In the genomic region with DNA sequence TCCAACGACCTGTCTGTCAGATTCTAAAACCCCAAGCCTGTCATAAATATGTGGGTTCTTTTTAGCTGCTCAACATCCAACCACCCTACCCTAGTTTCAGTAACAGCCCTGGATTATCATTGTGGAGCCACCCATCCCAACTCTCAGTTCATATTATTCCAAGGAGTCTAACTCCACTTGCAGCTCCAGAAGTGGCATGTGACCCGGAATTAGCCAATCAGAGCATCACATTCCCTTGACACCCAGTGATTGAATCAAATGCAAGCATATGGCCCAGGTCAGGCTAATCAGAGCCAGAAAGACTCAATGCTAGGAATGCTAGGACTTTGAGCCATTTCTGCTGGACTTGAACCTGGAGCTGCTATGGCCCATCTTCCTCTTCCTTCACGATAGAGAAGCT, we compare ENCODE assay signal across 24 cellular contexts.
"Had no signal": no experiment of that assay in that cellular context is flagged by ENCODE, and none has a peak within 500 bp of the region (broad histone marks: within the 10 kb centered on the region; RNA-seq: fewer than 3 reads in every experiment).

No MANE protein-coding gene starts in this region.

- FAIRE-seq: pancreas had no signal

- DNase-seq: activated CD4-positive, alpha-beta memory T cell treated with anti-CD3 and anti-CD28 coated beads, Interleukin-2, amount 10 ng/mL, durations not matched to agents 7 days and 5 days; activated CD4-positive, alpha-beta T cell treated with anti-CD3 and anti-CD28 coated beads, Interleukin-2, amount 10 ng/mL, durations not matched to agents 24 days and 14 days; activated CD8-positive, alpha-beta memory T cell treated with anti-CD3 and anti-CD28 coated beads, Interleukin-2, amount 10 ng/mL, durations not matched to agents 7 days and 5 days; activated gamma-delta T cell; activated naive CD4-positive, alpha-beta T cell treated with anti-CD3 and anti-CD28 coated beads, Interleukin-2, amount 50 U/mL, for 16 hours; activated naive CD8-positive, alpha-beta T cell treated with anti-CD3 and anti-CD28 coated beads, Interleukin-2, amount 50 U/mL, for 24 hours; activated T-cell treated with anti-CD3 and anti-CD28 coated beads for 4 hours; body of pancreas; effector CD4-positive, alpha-beta T cell; erythroblast; foreskin keratinocyte; left ventricle myocardium inferior; pancreas; psoas muscle; spleen; stimulated activated CD4-positive, alpha-beta T cell treated with anti-CD3 and anti-CD28 coated beads, Interleukin-4, amount 100 ng/mL, for 24 hours; stimulated activated naive CD4-positive, alpha-beta T cell treated with Interleukin-2 at 50 U/mL for 16 hours; upper lobe of left lung had no signal

- H3K4me3 ChIP-seq: body of pancreas, cardiac muscle cell, left ventricle myocardium inferior, pancreas, psoas muscle, right atrium auricular region, spleen, thoracic aorta, upper lobe of left lung had no signal

- ATAC-seq: activated CD4-positive, CD25-positive, alpha-beta regulatory T cell treated with anti-CD3 and anti-CD28 coated beads, Interleukin-2, amount 50 U/mL, for 24 hours; activated CD8-positive, alpha-beta memory T cell treated with anti-CD3 and anti-CD28 coated beads, Interleukin-2, amount 10 ng/mL, durations not matched to agents 7 days and 5 days; activated naive CD8-positive, alpha-beta T cell treated with anti-CD3 and anti-CD28 coated beads, Interleukin-2, amount 50 U/mL, for 24 hours; body of pancreas; foreskin keratinocyte; natural killer cell treated with Interleukin-12 subunit alpha and Interleukin-12 subunit beta and Interleukin-15 and Interleukin-18, amount 100 ng/mL, for 72 hours; pancreas; psoas muscle had no signal

- H3K27me3 ChIP-seq: body of pancreas, cardiac muscle cell, foreskin keratinocyte, neutrophil, pancreas, right atrium auricular region, spleen, upper lobe of left lung had no signal

- H3K4me1 ChIP-seq: body of pancreas, pancreas, right atrium auricular region, spleen, upper lobe of left lung had no signal

- H3K9me3 ChIP-seq: body of pancreas, neutrophil, pancreas, upper lobe of left lung had no signal

- H3K36me3 ChIP-seq: cardiac muscle cell, left ventricle myocardium inferior, neutrophil, pancreas, right atrium auricular region, spleen, thoracic aorta, upper lobe of left lung had no signal

- H3K27ac ChIP-seq: body of pancreas, foreskin keratinocyte, left ventricle myocardium inferior, neutrophil, pancreas, psoas muscle, right atrium auricular region, spleen, upper lobe of left lung had no signal
